Comparison of ENCODE assay signal across 1 cellular context in the genomic region with DNA sequence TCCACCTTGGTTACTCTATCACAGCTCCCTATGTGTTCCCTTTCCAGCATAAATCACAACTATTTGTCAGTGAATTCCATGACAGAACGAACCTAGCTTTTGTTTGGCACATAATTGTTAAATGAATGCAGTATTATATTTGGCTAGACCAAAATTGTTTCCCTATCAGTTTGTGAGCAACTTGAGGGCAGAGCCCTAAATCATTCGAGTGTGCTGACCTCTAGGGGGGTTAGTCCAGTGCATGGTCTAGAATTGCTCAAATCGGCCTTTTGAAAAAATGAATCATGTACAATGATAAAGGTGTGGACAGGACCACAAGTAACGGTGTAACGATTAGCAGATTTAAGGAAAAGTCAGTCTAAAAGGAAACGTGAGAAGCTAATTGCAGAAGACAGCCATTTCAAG.
TF ChIP-seq lines count a peak whose summit lies in the region.

No MANE protein-coding gene starts in this region.

TF ChIP-seq in WTC11, 78 proteins besides CTCF, POLR2A, EP300 and RAD21 (continued from another document):
- TF ChIP-seq AR (CRISPR knock-in tag; IDR thresholded peaks at IDR 0.05): no peak
- TF ChIP-seq, protein P1, sequence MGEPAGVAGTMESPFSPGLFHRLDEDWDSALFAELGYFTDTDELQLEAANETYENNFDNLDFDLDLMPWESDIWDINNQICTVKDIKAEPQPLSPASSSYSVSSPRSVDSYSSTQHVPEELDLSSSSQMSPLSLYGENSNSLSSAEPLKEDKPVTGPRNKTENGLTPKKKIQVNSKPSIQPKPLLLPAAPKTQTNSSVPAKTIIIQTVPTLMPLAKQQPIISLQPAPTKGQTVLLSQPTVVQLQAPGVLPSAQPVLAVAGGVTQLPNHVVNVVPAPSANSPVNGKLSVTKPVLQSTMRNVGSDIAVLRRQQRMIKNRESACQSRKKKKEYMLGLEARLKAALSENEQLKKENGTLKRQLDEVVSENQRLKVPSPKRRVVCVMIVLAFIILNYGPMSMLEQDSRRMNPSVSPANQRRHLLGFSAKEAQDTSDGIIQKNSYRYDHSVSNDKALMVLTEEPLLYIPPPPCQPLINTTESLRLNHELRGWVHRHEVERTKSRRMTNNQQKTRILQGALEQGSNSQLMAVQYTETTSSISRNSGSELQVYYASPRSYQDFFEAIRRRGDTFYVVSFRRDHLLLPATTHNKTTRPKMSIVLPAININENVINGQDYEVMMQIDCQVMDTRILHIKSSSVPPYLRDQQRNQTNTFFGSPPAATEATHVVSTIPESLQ (CRISPR knock-in tag; IDR thresholded peaks at IDR 0.05): no peak
- no peak for TF ChIP-seq SMAD4 (CRISPR knock-in tag; IDR thresholded peaks at IDR 0.05)
- TF ChIP-seq FOXK1 (CRISPR knock-in tag; IDR thresholded peaks at IDR 0.05): no peak
